ENCODE assay signal across 10 cellular contexts in genomic region chr5:99034336-99034735, GRCh38.
DNase-seq lines count a peak whose midpoint lies in the region; TF ChIP-seq lines count a peak whose summit lies in the region.
"Had no signal": no experiment of that assay in that cellular context is flagged by ENCODE, and none has a peak within 500 bp of the region (broad histone marks: within the 10 kb centered on the region; RNA-seq: fewer than 3 reads in every experiment).

No MANE protein-coding gene starts in this region.

- H3K36me3 Mint-ChIP-seq in chondrocyte (ENCODE audit: low read depth), result peaks cover 1% of the 10 kb centered on the region

- no peak overlapping the region for H3K4me3 ChIP-seq in choroid plexus epithelial cell (ENCODE audit: low read depth, low read length)

- H3K4me3 Mint-ChIP-seq in chondrocyte (ENCODE audit: unreplicated experiment), result no peak overlapping the region

- peaks cover 6% of the 10 kb centered on the region for H3K4me1 Mint-ChIP-seq in chondrocyte (ENCODE audit: low read depth)

- DNase-seq in NCI-H2196 (lab: John Stamatoyannopoulos, UW; ENCODE audit: unreplicated experiment), result peak; percentile 17
- DNase-seq in NCI-H2196 treated with DMSO at 0.1 percent for 48 hours (lab: John Stamatoyannopoulos, UW; ENCODE audit: unreplicated experiment), result no peak
- peak; percentile 56 for DNase-seq in NCI-H226
- DNase-seq in choroid plexus epithelial cell (ENCODE audit: low read depth), result peak; percentile 63
- DNase-seq in renal cortical epithelial cell (ENCODE audit: low read depth), result peak; percentile 27
- DNase-seq in ureter (ENCODE audit: low spot score), result no peak
- no peak for DNase-seq in chondrocyte (ENCODE audit: low spot score)
- DNase-seq in NCI-H510A (lab: John Stamatoyannopoulos, UW), result no peak
- DNase-seq: activated CD4-positive, alpha-beta T cell treated with anti-CD3 and anti-CD28 coated beads for 1 hour; gastrocnemius medialis had no signal

- H3K9me3 Mint-ChIP-seq in chondrocyte (ENCODE audit: low read depth), result no peaks in the 10 kb centered on the region

- no peak overlapping the region for H3K27ac Mint-ChIP-seq in chondrocyte (ENCODE audit: unreplicated experiment)

- no peaks in the 10 kb centered on the region for H3K27me3 Mint-ChIP-seq in chondrocyte (ENCODE audit: low read depth)

- TF ChIP-seq CTCF in choroid plexus epithelial cell (conservative IDR thresholded peaks at IDR 0.05; ENCODE audit: low read depth, low read length) (no peak), chondrocyte (IDR thresholded peaks at IDR 0.05) (no peak)

Comparison
In these comparisons a context has a peak if more than half of its experiments do, and no peak if none do; other contexts are left out.
1. DNase-seq: peak in NCI-H2196 (single experiment), NCI-H226 (single experiment), choroid plexus epithelial cell (single experiment) and renal cortical epithelial cell (single experiment); none in NCI-H2196 treated with DMSO at 0.1 percent for 48 hours (single experiment), ureter (single experiment), chondrocyte (single experiment) and NCI-H510A (single experiment).